18 cellular contexts compared by ENCODE assay signal in genomic region chr5:77301447-77301878, GRCh38.
A peak's percentile ranks its signal among the peaks of the same experiment; 100 is the strongest.
DNase-seq lines count a peak whose midpoint lies in the region; ATAC-seq lines count a peak whose summit lies in the region.
"Had no signal": no experiment of that assay in that cellular context is flagged by ENCODE, and none has a peak within 500 bp of the region (broad histone marks: within the 10 kb centered on the region; RNA-seq: fewer than 3 reads in every experiment).

No MANE protein-coding gene starts in this region.

- H3K79me2 ChIP-seq in GM23248 (ENCODE audit: insufficient read depth): no peaks in the 10 kb centered on the region

- WGBS in GM23248 (ENCODE audit: low coverage in 1 of 2, low lambda C conversion rate in 2 of 2, missing lambda C conversion rate in 2 of 2), 2 experiments: 6 to 9% methylated on average over 4 of the region's 4 CpGs

- ATAC-seq in GM21360 (IDR thresholded peaks at IDR 0.05; ENCODE audit: unreplicated experiment) (no peak), GM21717 (IDR thresholded peaks at IDR 0.05; ENCODE audit: unreplicated experiment) (no peak), HG02642 (IDR thresholded peaks at IDR 0.05; ENCODE audit: poor library complexity, unreplicated experiment) (no peak)
- ATAC-seq: HCT116 had no signal

- peaks cover 25% of the 10 kb centered on the region for H3F3A ChIP-seq in GM23248 (ENCODE audit: insufficient read depth)

- H3K4me2 ChIP-seq in GM23248 (ENCODE audit: unreplicated experiment): peak overlapping the region; percentile 40

- in situ Hi-C loops in GM23248 (cut with MboI): no loop called here

- H3K4me3 ChIP-seq in GM23248 (peak overlapping the region; percentile 41), adipocyte (ENCODE audit: low read length) (no peak overlapping the region)
- H3K4me3 ChIP-seq: coronary artery, lung had no signal

- peak overlapping the region; percentile 11; the same call in 1 of the 2 replicates for H2AFZ ChIP-seq in GM23248

- H3K9me3 ChIP-seq in GM23248 (ENCODE audit: low read depth) (no peaks in the 10 kb centered on the region), adipocyte (ENCODE audit: control insufficient read depth, low read length) (no peaks in the 10 kb centered on the region)

- H3K36me3 ChIP-seq in GM23248 (ENCODE audit: low read depth): no peaks in the 10 kb centered on the region
- no peaks in the 10 kb centered on the region for H3K36me3 ChIP-seq in adipocyte (ENCODE audit: control insufficient read depth, insufficient read depth, low read length, severe bottlenecking)

- H3K4me1 ChIP-seq in GM23248 (ENCODE audit: insufficient read depth) (peaks cover 28% of the 10 kb centered on the region), adipocyte (ENCODE audit: control insufficient read depth, insufficient read depth, low read length) (peaks cover 26% of the 10 kb centered on the region)

- peak overlapping the region; percentile 23 for H3K27ac ChIP-seq in GM23248
- H3K27ac ChIP-seq: coronary artery had no signal

- no peaks in the 10 kb centered on the region for H3K9me2 ChIP-seq in GM23248 (ENCODE audit: insufficient read depth)

- no peaks in the 10 kb centered on the region for H4K20me1 ChIP-seq in GM23248 (ENCODE audit: insufficient read depth)

- H3K27me3 ChIP-seq in GM23248 (replicated peaks; ENCODE audit: insufficient read depth) (no peaks in the 10 kb centered on the region), adipocyte (replicated peaks; ENCODE audit: control insufficient read depth, insufficient read depth, low read length) (no peaks in the 10 kb centered on the region)

- DNase-seq in A172 (ENCODE audit: low spot score): peak; percentile 18
- peak; percentile 62 for DNase-seq in GM23248
- peak; percentile 52 for DNase-seq in adipocyte (ENCODE audit: low read depth)
- peak; percentile 63 for DNase-seq in hepatic stellate cell (ENCODE audit: low spot score)
- DNase-seq in glomerular visceral epithelial cell (ENCODE audit: extremely low spot score): no peak
- DNase-seq: activated CD4-positive, alpha-beta T cell treated with anti-CD3 and anti-CD28 coated beads for 48 hours; DMS153; erythroblast; NCI-H2107; right cardiac atrium; stimulated activated naive CD4-positive, alpha-beta T cell treated with Interleukin-2 at 50 U/mL for 16 hours; T-helper 2 cell had no signal

- no peak overlapping the region for H3K9ac ChIP-seq in GM23248
- H3K9ac ChIP-seq in adipocyte (ENCODE audit: low read length): peak overlapping the region; percentile 35
